ENCODE assay signal across 8 cellular contexts in genomic region chr11:746289-747175, GRCh38. TPM values are rescaled to one million over a fixed set of nuclear protein-coding genes. Genes with fewer than 3 reads are reported as not detected.
DNase-seq lines count a peak whose midpoint lies in the region; ATAC-seq and TF ChIP-seq lines count a peak whose summit lies in the region.

No MANE protein-coding gene starts in this region.

- H3K4me1 ChIP-seq in colonic mucosa (peaks cover 19% of the 10 kb centered on the region), lung (ENCODE audit: control insufficient read depth in 2 of 2, insufficient read depth in 2 of 2, low read length in 2 of 2) (peaks cover 6 to 8% of the 10 kb centered on the region in 2 donors), suprapubic skin (peaks cover 33% of the 10 kb centered on the region)

- TF ChIP-seq EP300 in suprapubic skin (IDR thresholded peaks at IDR 0.05) = no peak

- no peaks in the 10 kb centered on the region for H3K9me3 Mint-ChIP-seq in activated CD8-positive, alpha-beta memory T cell treated with anti-CD3 and anti-CD28 coated beads, Interleukin-2, amount 10 ng/mL, durations not matched to agents 7 days and 5 days (ENCODE audit: low read depth)

- intact Hi-C loops in colonic mucosa (cut with DNase I) = no loop called here

- WGBS in lung, 2 donors = 21 to 24% methylated on average over 47 to 48 of the region's 48 CpGs
- 32% methylated on average over 37 of the region's 48 CpGs for whole genome bisulfite sequencing in suprapubic skin

- H3K9me3 ChIP-seq in colonic mucosa (no peaks in the 10 kb centered on the region), lung (ENCODE audit: control insufficient read depth in 2 of 2, insufficient read depth in 1 of 2, low read length in 1 of 2) (no peaks in the 10 kb centered on the region), suprapubic skin (no peaks in the 10 kb centered on the region)

- ATAC-seq in activated CD8-positive, alpha-beta memory T cell treated with anti-CD3 and anti-CD28 coated beads, Interleukin-2, amount 10 ng/mL, durations not matched to agents 7 days and 5 days = peak; percentile 35
- ATAC-seq in HG03045 (IDR thresholded peaks at IDR 0.05; ENCODE audit: unreplicated experiment) (peak; percentile 22), lung (ENCODE audit: insufficient read depth, low FRiP score) (peak; percentile 8)

- peak overlapping the region; percentile 70 for H3K27ac Mint-ChIP-seq in activated CD8-positive, alpha-beta memory T cell treated with anti-CD3 and anti-CD28 coated beads, Interleukin-2, amount 10 ng/mL, durations not matched to agents 7 days and 5 days

- H3K27ac ChIP-seq in colonic mucosa (peak overlapping the region; percentile 76), lung (ENCODE audit: low read depth in 1 of 2, low read length in 1 of 2) (peak overlapping the region; percentile 93 to 96), suprapubic skin (peak overlapping the region; percentile 88)

- peaks cover 2% of the 10 kb centered on the region for H3K36me3 Mint-ChIP-seq in activated CD8-positive, alpha-beta memory T cell treated with anti-CD3 and anti-CD28 coated beads, Interleukin-2, amount 10 ng/mL, durations not matched to agents 7 days and 5 days

- H3K9ac ChIP-seq in colonic mucosa (ENCODE audit: low read depth in 2 of 2, low read length in 2 of 2) = peak overlapping the region; percentile 48 to 96

- peak overlapping the region; percentile 90 for H3K4me3 ChIP-seq in colonic mucosa
- peak overlapping the region; percentile 99 for H3K4me3 ChIP-seq in lung
- H3K4me3 ChIP-seq in suprapubic skin = peak overlapping the region; percentile 100

- peak overlapping the region; percentile 84 for H3K4me3 Mint-ChIP-seq in activated CD8-positive, alpha-beta memory T cell treated with anti-CD3 and anti-CD28 coated beads, Interleukin-2, amount 10 ng/mL, durations not matched to agents 7 days and 5 days

- no peaks in the 10 kb centered on the region for H3K27me3 Mint-ChIP-seq in activated CD8-positive, alpha-beta memory T cell treated with anti-CD3 and anti-CD28 coated beads, Interleukin-2, amount 10 ng/mL, durations not matched to agents 7 days and 5 days

- H3K36me3 ChIP-seq in colonic mucosa = no peaks in the 10 kb centered on the region
- H3K36me3 ChIP-seq in lung (ENCODE audit: control insufficient read depth in 2 of 2, insufficient read depth in 2 of 2, low read length in 2 of 2) = no peaks in the 10 kb centered on the region
- H3K36me3 ChIP-seq in suprapubic skin = no peaks in the 10 kb centered on the region

- H3K27me3 ChIP-seq in colonic mucosa = no peaks in the 10 kb centered on the region
- H3K27me3 ChIP-seq in lung (ENCODE audit: control insufficient read depth, insufficient read depth) = no peaks in the 10 kb centered on the region
- H3K27me3 ChIP-seq in suprapubic skin = no peaks in the 10 kb centered on the region

- TF ChIP-seq CTCF in colonic mucosa (IDR thresholded peaks at IDR 0.05) (no peak), lung (IDR thresholded peaks at IDR 0.05; ENCODE audit: control extremely low read depth, extremely low read depth) (no peak), suprapubic skin (IDR thresholded peaks at IDR 0.05) (no peak)

- peak; percentile 66 for DNase-seq in activated CD8-positive, alpha-beta memory T cell treated with anti-CD3 and anti-CD28 coated beads, Interleukin-2, amount 10 ng/mL, durations not matched to agents 7 days and 5 days
- DNase-seq in activated CD8-positive, alpha-beta memory T cell treated with anti-CD3 and anti-CD28 coated beads, Interleukin-2, amount 50 U/mL, for 4 hours = no peak
- DNase-seq in RPMI8226 (peak; percentile 87), colonic mucosa (peak; percentile 39), lung (ENCODE audit: low spot score) (no peak), suprapubic skin (ENCODE audit: low spot score in 2 of 2) (no peak), NCI-H446 (lab: John Stamatoyannopoulos, UW) (no peak)

- TF ChIP-seq POLR2A in suprapubic skin (IDR thresholded peaks at IDR 0.05) = no peak

- CTCF ChIA-PET in activated CD8-positive, alpha-beta memory T cell treated with anti-CD3 and anti-CD28 coated beads, Interleukin-2, amount 10 ng/mL, durations not matched to agents 7 days and 5 days (lab: Charles Lee) = interaction anchor here (1.0 to 7.9 kb wide), 10 partner anchors 8 to 55 kb away, joined by 3 to 46 read pairs (median 4); no protein-coding TSS in a partner anchor

- H3K4me1 Mint-ChIP-seq in activated CD8-positive, alpha-beta memory T cell treated with anti-CD3 and anti-CD28 coated beads, Interleukin-2, amount 10 ng/mL, durations not matched to agents 7 days and 5 days = peaks cover 25% of the 10 kb centered on the region

RNA-seq across cellular contexts. Expression of gene TALDO1, which starts 0.7 kb away (rescaled TPM):
- total RNA-seq in activated CD8-positive, alpha-beta memory T cell treated with anti-CD3 and anti-CD28 coated beads, Interleukin-2, amount 10 ng/mL, durations not matched to agents 7 days and 5 days = 100 to 1,000 TPM; 249 to 293 TPM
- 100 to 1,000 TPM; 195 to 274 TPM for total RNA-seq in colonic mucosa
- 100 to 1,000 TPM; 128 to 292 TPM for total RNA-seq in lung
- polyA plus RNA-seq in lung = 100 to 1,000 TPM; 186 to 311 TPM
- total RNA-seq in suprapubic skin = 100 to 1,000 TPM; 107 to 197 (median 179) TPM

RNA-seq across cellular contexts. Expression of gene GATD1, which starts 30.8 kb away (rescaled TPM):
- 10 to 100 TPM; 62.4 to 79.4 TPM for total RNA-seq in activated CD8-positive, alpha-beta memory T cell treated with anti-CD3 and anti-CD28 coated beads, Interleukin-2, amount 10 ng/mL, durations not matched to agents 7 days and 5 days
- total RNA-seq in colonic mucosa (10 to 100 TPM; 39.9 to 84.9 TPM), lung (10 to 100 TPM; 24.6 to 63.1 TPM), suprapubic skin (10 to 100 TPM; 27.2 to 68.2 (median 46.0) TPM)
- 10 to 100 TPM; 22.1 to 53.6 TPM for polyA plus RNA-seq in lung

RNA-seq across cellular contexts. Expression of gene EPS8L2, which starts 40.5 kb away (rescaled TPM):
- total RNA-seq in activated CD8-positive, alpha-beta memory T cell treated with anti-CD3 and anti-CD28 coated beads, Interleukin-2, amount 10 ng/mL, durations not matched to agents 7 days and 5 days = 10 to 100 TPM; 17.4 to 20.2 TPM
- total RNA-seq in colonic mucosa (100 to 1,000 TPM; 192 to 254 TPM), lung (100 to 1,000 TPM in 1 of 2 donors, 10 to 100 TPM in 1; 92.4 to 166 TPM), suprapubic skin (100 to 1,000 TPM; 107 to 193 (median 140) TPM)
- polyA plus RNA-seq in lung = 100 to 1,000 TPM in 1 of 2 donors, 10 to 100 TPM in 1; 35.6 to 114 TPM

RNA-seq across cellular contexts. Expression of gene CEND1, which starts 43.4 kb away (rescaled TPM):
- 1 to 10 TPM; 1.3 to 3.7 TPM for total RNA-seq in activated CD8-positive, alpha-beta memory T cell treated with anti-CD3 and anti-CD28 coated beads, Interleukin-2, amount 10 ng/mL, durations not matched to agents 7 days and 5 days
- total RNA-seq in colonic mucosa (under 1 TPM; 0.35 to 0.40 TPM), lung (under 1 TPM in 1 of 2 donors, not detected in 1; 0.18 TPM), suprapubic skin (not detected)
- under 1 TPM; 0.10 to 0.14 TPM for polyA plus RNA-seq in lung

RNA-seq across cellular contexts. Expression of gene TMEM80, which starts 50.9 kb away (rescaled TPM):
- 10 to 100 TPM; 23.5 to 26.0 TPM for total RNA-seq in activated CD8-positive, alpha-beta memory T cell treated with anti-CD3 and anti-CD28 coated beads, Interleukin-2, amount 10 ng/mL, durations not matched to agents 7 days and 5 days
- total RNA-seq in colonic mucosa = 10 to 100 TPM; 18.4 to 36.6 TPM
- 10 to 100 TPM; 10.3 to 23.2 TPM for total RNA-seq in lung
- polyA plus RNA-seq in lung = 10 to 100 TPM; 13.8 to 28.1 TPM
- 10 to 100 TPM; 31.5 to 53.6 (median 39.1) TPM for total RNA-seq in suprapubic skin

Comparison
In these comparisons a context has a peak if more than half of its experiments do, and no peak if none do; other contexts are left out.
1. DNase-seq: peak in activated CD8-positive, alpha-beta memory T cell treated with anti-CD3 and anti-CD28 coated beads, Interleukin-2, amount 10 ng/mL, durations not matched to agents 7 days and 5 days (single experiment), RPMI8226 (single experiment) and colonic mucosa (single experiment); none in activated CD8-positive, alpha-beta memory T cell treated with anti-CD3 and anti-CD28 coated beads, Interleukin-2, amount 50 U/mL, for 4 hours (single experiment), lung (single experiment), suprapubic skin (0 of 2) and NCI-H446 (0 of 2).
2. RNA of gene EPS8L2, which starts 40.5 kb away (total RNA-seq): 192 to 254 TPM in colonic mucosa, 92.4 to 166 TPM in lung and 107 to 193 TPM in suprapubic skin; 17.4 to 20.2 TPM in activated CD8-positive, alpha-beta memory T cell treated with anti-CD3 and anti-CD28 coated beads, Interleukin-2, amount 10 ng/mL, durations not matched to agents 7 days and 5 days; every median in the first group is over 4 times any median in the second.
3. Peak in every context shown above with its lines, with median percentiles within 50 percentile points of each other: ATAC-seq, H3K27ac ChIP-seq and H3K4me3 ChIP-seq.